In genomic region chr3:128479558-128480086, GRCh38 we compare ENCODE assay signal across 27 cellular contexts. TPM values are rescaled to one million over a fixed set of nuclear protein-coding genes. Genes with fewer than 3 reads are reported as not detected.
"Had no signal": no experiment of that assay in that cellular context is flagged by ENCODE, and none has a peak within 500 bp of the region (broad histone marks: within the 10 kb centered on the region; RNA-seq: fewer than 3 reads in every experiment).

No MANE protein-coding gene starts in this region.

- H3K9me3 ChIP-seq: ascending aorta, neutrophil, stomach, suprapubic skin, tibial artery had no signal

- H3K36me3 ChIP-seq: ascending aorta, cardiac muscle cell, neutrophil, stomach, suprapubic skin, tibial artery had no signal

- H3K4me1 ChIP-seq: ascending aorta had no signal

- ATAC-seq: effector memory CD8-positive, alpha-beta T cell; sciatic nerve; stimulated activated naive B cell treated with anti-CD40 and anti-IgM and Interleukin-4, amounts not matched to agents 10 μg/mL and 1 μg/mL and 100 μg/mL, for 72 hours had no signal

- H3K4me3 ChIP-seq: ascending aorta, cardiac muscle cell, skin epidermis, stomach, suprapubic skin, tibial artery had no signal

- H3K27ac ChIP-seq: ascending aorta, cardiac muscle cell, neutrophil, skin epidermis, suprapubic skin, tibial artery had no signal

- DNase-seq: activated CD4-positive, alpha-beta T cell treated with anti-CD3 and anti-CD28 coated beads for 4 hours; activated CD4-positive, alpha-beta T cell treated with anti-CD3 and anti-CD28 coated beads, Interleukin-2, amount 50 U/mL, for 4 hours; activated effector memory CD4-positive, alpha-beta T cell treated with anti-CD3 and anti-CD28 coated beads, Interleukin-2, amount 50 U/mL, for 16 hours; activated naive CD4-positive, alpha-beta T cell treated with anti-CD3 and anti-CD28 coated beads, Interleukin-2, amount 10 ng/mL, durations not matched to agents 7 days and 5 days; activated naive CD8-positive, alpha-beta T cell treated with anti-CD3 and anti-CD28 coated beads, Interleukin-2, amount 10 ng/mL, durations not matched to agents 7 days and 5 days; cortex of kidney; effector memory CD8-positive, alpha-beta T cell; foreskin fibroblast; left ventricle myocardium superior; mammary epithelial cell; stimulated activated naive B cell treated with anti-CD40 and anti-IgM and Interleukin-4, amounts not matched to agents 10 μg/mL and 1 μg/mL and 100 μg/mL, for 72 hours; stomach; T-helper 1 cell; tibial artery had no signal

RNA-seq across cellular contexts. Expression of gene DNAJB8, which starts 12.9 kb away (rescaled TPM):
- total RNA-seq: activated naive CD8-positive, alpha-beta T cell treated with anti-CD3 and anti-CD28 coated beads, Interleukin-2, amount 10 ng/mL, durations not matched to agents 7 days and 5 days; activated T-helper 1 cell treated with anti-CD3 and anti-CD28 coated beads, Interleukin-12 subunit alpha, Interleukin-12 subunit beta, Interleukin-2, Interleukin-4 antibody, amounts not matched to agents 30 ng/mL and 10 ng/mL and 1 ng/mL, durations not matched to agents 14 hours and 24 hours and 36 hours; ascending aorta; cardiac muscle cell; cerebellum; esophagus mucosa; left ventricle myocardium superior; mammary epithelial cell; mucosa of gallbladder; osteocyte; posterior vena cava; sciatic nerve; stomach; suprapubic skin; ureter had no signal
- polyA plus RNA-seq: cardiac muscle cell, mammary epithelial cell, stomach had no signal

RNA-seq across cellular contexts. Expression of gene GATA2, which starts 13.4 kb away (rescaled TPM):
- total RNA-seq: activated naive CD8-positive, alpha-beta T cell treated with anti-CD3 and anti-CD28 coated beads, Interleukin-2, amount 10 ng/mL, durations not matched to agents 7 days and 5 days; mammary epithelial cell had no signal
